ENCODE assay signal across 16 cellular contexts in the genomic region with DNA sequence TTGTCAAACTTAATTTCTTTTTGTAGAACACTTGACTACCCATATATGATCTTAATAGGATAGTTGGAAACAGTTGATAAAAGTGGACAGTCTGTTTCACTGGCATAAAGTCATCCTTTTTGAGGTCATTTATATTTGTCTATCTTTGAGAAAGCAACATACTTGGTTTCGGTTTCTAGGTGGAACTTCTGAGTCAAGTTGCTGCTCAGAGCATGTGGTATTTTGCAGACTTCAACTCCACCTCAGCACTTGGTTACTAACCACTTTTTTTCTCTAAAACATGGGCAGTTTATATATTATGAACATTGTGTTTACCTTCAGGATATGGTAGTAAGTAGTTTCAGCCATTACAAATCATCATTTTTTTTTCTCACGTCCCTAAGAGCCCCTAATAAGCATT.
DNase-seq lines count a peak whose midpoint lies in the region; ATAC-seq and TF ChIP-seq lines count a peak whose summit lies in the region.
"Had no signal": no experiment of that assay in that cellular context is flagged by ENCODE, and none has a peak within 500 bp of the region (broad histone marks: within the 10 kb centered on the region; RNA-seq: fewer than 3 reads in every experiment).

No MANE protein-coding gene starts in this region.

- H3K4me3 Mint-ChIP-seq in natural killer cell, result peak overlapping the region; percentile 46
- H3K4me3 Mint-ChIP-seq in CD4-positive, alpha-beta memory T cell, result peak overlapping the region in 1 of 8 donors; percentile 11
- H3K4me3 Mint-ChIP-seq: activated naive CD8-positive, alpha-beta T cell treated with anti-CD3 and anti-CD28 coated beads, Interleukin-2, amount 50 U/mL, for 24 hours; nephron had no signal

- no peaks in the 10 kb centered on the region for H3K36me3 ChIP-seq in CD4-positive, alpha-beta memory T cell (ENCODE audit: insufficient read depth, low read length)
- H3K36me3 ChIP-seq: SJCRH30 had no signal

- H3K27me3 ChIP-seq in CD4-positive, alpha-beta memory T cell (ENCODE audit: insufficient read depth, low read length), result no peaks in the 10 kb centered on the region
- H3K27me3 ChIP-seq: SJCRH30 had no signal

- intact Hi-C loops in natural killer cell (cut with micrococcal nuclease) (loop anchor here (2.0 to 10.0 kb wide), 4 partner anchors 25 to 1747 kb away; a partner anchor contains a TSS), posterior cingulate gyrus (cut with DNase I) (no loop called here)
- intact Hi-C loops in CD4-positive, alpha-beta memory T cell (cut with micrococcal nuclease), result no loop called here

- peak overlapping the region; percentile 86 to 92 for H3K27ac Mint-ChIP-seq in natural killer cell
- H3K27ac Mint-ChIP-seq in CD4-positive, alpha-beta memory T cell, result no peak overlapping the region
- H3K27ac Mint-ChIP-seq: activated naive CD8-positive, alpha-beta T cell treated with anti-CD3 and anti-CD28 coated beads, Interleukin-2, amount 50 U/mL, for 24 hours; nephron had no signal

- no peak overlapping the region for H3K4me3 ChIP-seq in CD4-positive, alpha-beta memory T cell (ENCODE audit: low read length in 2 of 2)
- H3K4me3 ChIP-seq: SJCRH30 had no signal

- DNase-seq in natural killer cell, result no peak
- no peak for DNase-seq in posterior cingulate gyrus
- no peak for DNase-seq in CD4-positive, alpha-beta memory T cell
- DNase-seq: activated naive CD8-positive, alpha-beta T cell treated with anti-CD3 and anti-CD28 coated beads, Interleukin-2, amount 50 U/mL, for 24 hours; C1 segment of cervical spinal cord; hippocampal formation; left ventricle myocardium superior; NCI-H1436; NCI-H748 treated with DMSO at 0.1 percent for 48 hours; right cardiac atrium; SJCRH30 had no signal

- ATAC-seq in GM19035 (IDR thresholded peaks at IDR 0.05; ENCODE audit: unreplicated experiment) (peak; percentile 88), HG02678 (IDR thresholded peaks at IDR 0.05; ENCODE audit: unreplicated experiment) (peak; percentile 57), HG03565 (IDR thresholded peaks at IDR 0.05; ENCODE audit: unreplicated experiment) (peak; percentile 77), natural killer cell (peak; percentile 53 to 64 (median 58)), GM21825 (IDR thresholded peaks at IDR 0.05; ENCODE audit: unreplicated experiment) (no peak)
- ATAC-seq: activated naive CD8-positive, alpha-beta T cell treated with anti-CD3 and anti-CD28 coated beads, Interleukin-2, amount 50 U/mL, for 24 hours; left ventricle myocardium superior; right cardiac atrium had no signal

- no peak overlapping the region for H3K27ac ChIP-seq in CD4-positive, alpha-beta memory T cell (ENCODE audit: low read depth, low read length)
- H3K27ac ChIP-seq: SJCRH30 had no signal

- H3K4me1 Mint-ChIP-seq in natural killer cell, result peaks cover 28 to 50% of the 10 kb centered on the region in 2 donors
- no peaks in the 10 kb centered on the region for H3K4me1 Mint-ChIP-seq in CD4-positive, alpha-beta memory T cell
- H3K4me1 Mint-ChIP-seq: activated naive CD8-positive, alpha-beta T cell treated with anti-CD3 and anti-CD28 coated beads, Interleukin-2, amount 50 U/mL, for 24 hours had no signal

- TF ChIP-seq CTCF in natural killer cell (IDR thresholded peaks at IDR 0.05), result no peak

- H3K36me3 Mint-ChIP-seq in natural killer cell, result no peaks in the 10 kb centered on the region
- no peaks in the 10 kb centered on the region for H3K36me3 Mint-ChIP-seq in CD4-positive, alpha-beta memory T cell

- POLR2A ChIA-PET in CD4-positive, alpha-beta memory T cell (lab: Charles Lee; ENCODE audit: partially characterized antibody), result no interaction called here

- no peaks in the 10 kb centered on the region for H3K27me3 Mint-ChIP-seq in natural killer cell (ENCODE audit: low read depth in 2 of 2)
- no peaks in the 10 kb centered on the region for H3K27me3 Mint-ChIP-seq in CD4-positive, alpha-beta memory T cell
- H3K27me3 Mint-ChIP-seq: activated naive CD8-positive, alpha-beta T cell treated with anti-CD3 and anti-CD28 coated beads, Interleukin-2, amount 50 U/mL, for 24 hours had no signal

- CTCF ChIA-PET in CD4-positive, alpha-beta memory T cell (lab: Charles Lee; ENCODE audit: partially characterized antibody), result no interaction called here

- peaks cover 0 to 6% of the 10 kb centered on the region in 2 donors for H3K9me3 Mint-ChIP-seq in natural killer cell
- H3K9me3 Mint-ChIP-seq in CD4-positive, alpha-beta memory T cell, result peaks cover 0 to 13% (median 3%) of the 10 kb centered on the region in 8 donors
- H3K9me3 Mint-ChIP-seq: nephron had no signal

- no peaks in the 10 kb centered on the region for H3K9me3 ChIP-seq in CD4-positive, alpha-beta memory T cell (ENCODE audit: control insufficient read depth in 1 of 2, low read length in 2 of 2)
- H3K9me3 ChIP-seq: SJCRH30 had no signal

- no peaks in the 10 kb centered on the region for H3K4me1 ChIP-seq in CD4-positive, alpha-beta memory T cell (ENCODE audit: insufficient read depth, low read length)
- H3K4me1 ChIP-seq: SJCRH30 had no signal

Comparison
In these comparisons a context has a peak if more than half of its experiments do, and no peak if none do; other contexts are left out.
1. H3K27ac Mint-ChIP-seq: peak in natural killer cell (2 of 2); none in CD4-positive, alpha-beta memory T cell (0 of 7).